Comparison of ENCODE assay signal across 1 cellular context in genomic region chr6:142301421-142302391, GRCh38.
TF ChIP-seq lines count a peak whose summit lies in the region.

Gene ADGRG6, plus strand, starts transcription at chr6:142302007. Its CDS starts 323 bp downstream, at chr6:142302330.

TF ChIP-seq in HEK293, 187 proteins besides CTCF, POLR2A, EP300 and RAD21 (continued from another document and continues in another):
- peak; percentile 57; the same call in 1 of the 2 replicates for TF ChIP-seq ZNF692 (tag by site-specific recombination; IDR thresholded peaks at IDR 0.05)
- 0 out of 2 replicates have a peak, but pooled peaks have one; percentile 21 for TF ChIP-seq ZNF449 (tag by site-specific recombination; IDR thresholded peaks at IDR 0.05)
- no peak for TF ChIP-seq ZNF701 (tag by site-specific recombination; IDR thresholded peaks at IDR 0.05)
- TF ChIP-seq ZNF843 (tag by site-specific recombination; IDR thresholded peaks at IDR 0.05), result 0 out of 2 replicates have a peak, but pooled peaks have one; percentile 39
- TF ChIP-seq KLF16 (tag by site-specific recombination; IDR thresholded peaks at IDR 0.05), result peak; percentile 81; the same call in 1 of the 2 replicates
- TF ChIP-seq ZNF747 (tag by site-specific recombination; IDR thresholded peaks at IDR 0.05), result no peak
- no peak for TF ChIP-seq BCL11A (tag by site-specific recombination; IDR thresholded peaks at IDR 0.05; ENCODE audit: low read depth)
- no peak for TF ChIP-seq ZNF626 (tag by site-specific recombination; IDR thresholded peaks at IDR 0.05)
- TF ChIP-seq KLF17 (tag by site-specific recombination; IDR thresholded peaks at IDR 0.05), result peak; percentile 69
- peak; percentile 87 for TF ChIP-seq ZNF501 (tag by site-specific recombination; IDR thresholded peaks at IDR 0.05)
- no peak for TF ChIP-seq ZNF24 (tag by site-specific recombination; IDR thresholded peaks at IDR 0.05)
- TF ChIP-seq ZFP37 (tag by site-specific recombination; IDR thresholded peaks at IDR 0.05), result peak; percentile 75; the same call in 1 of the 2 replicates
- no peak for TF ChIP-seq ZNF639 (tag by site-specific recombination; IDR thresholded peaks at IDR 0.05)
- TF ChIP-seq ZNF239 (tag by site-specific recombination; IDR thresholded peaks at IDR 0.05), result no peak
- no peak for TF ChIP-seq ZNF114 (tag by site-specific recombination; IDR thresholded peaks at IDR 0.05)
- TF ChIP-seq GLIS2 (tag by site-specific recombination; IDR thresholded peaks at IDR 0.05), result peak; percentile 99
- no peak for TF ChIP-seq ZNF560 (tag by site-specific recombination; IDR thresholded peaks at IDR 0.05; ENCODE audit: borderline replicate concordance)
- TF ChIP-seq FEZF1 (tag by site-specific recombination; IDR thresholded peaks at IDR 0.05), result no peak
- TF ChIP-seq ZNF341 (tag by site-specific recombination; IDR thresholded peaks at IDR 0.05; ENCODE audit: low read depth), result 0 out of 2 replicates have a peak, but pooled peaks have one; percentile 12
- no peak for TF ChIP-seq ZNF521 (tag by site-specific recombination; IDR thresholded peaks at IDR 0.05)
- TF ChIP-seq KLF7 (tag by site-specific recombination; IDR thresholded peaks at IDR 0.05; ENCODE audit: borderline replicate concordance), result peak; percentile 48; the same call in 1 of the 2 replicates
- TF ChIP-seq ZNF366 (tag by site-specific recombination; conservative IDR thresholded peaks at IDR 0.05), result 0 out of 2 replicates have a peak, but pooled peaks have one; percentile 17
- TF ChIP-seq ZBTB49 (tag by site-specific recombination; IDR thresholded peaks at IDR 0.05; ENCODE audit: low read depth), result no peak
- TF ChIP-seq TCF7L2 (IDR thresholded peaks at IDR 0.05; ENCODE audit: borderline replicate concordance, low read depth, low read length), result no peak
- 0 out of 2 replicates have a peak, but pooled peaks have one; percentile 5 for TF ChIP-seq PRDM4 (tag by site-specific recombination; IDR thresholded peaks at IDR 0.05)
- TF ChIP-seq ZBTB20 (tag by site-specific recombination; IDR thresholded peaks at IDR 0.05), result peak; percentile 91
- TF ChIP-seq ZNF26 (tag by site-specific recombination; IDR thresholded peaks at IDR 0.05), result no peak
- peak; percentile 79; the same call in 1 of the 2 replicates for TF ChIP-seq ZSCAN30 (tag by site-specific recombination; IDR thresholded peaks at IDR 0.05)
- TF ChIP-seq ZNF580 (tag by site-specific recombination; IDR thresholded peaks at IDR 0.05), result no peak
- peak; percentile 98 for TF ChIP-seq ZBTB26 (tag by site-specific recombination; optimal IDR thresholded peaks at IDR 0.05)
- peak; percentile 10; the same call in 1 of the 2 replicates for TF ChIP-seq WT1 (tag by site-specific recombination; IDR thresholded peaks at IDR 0.05)
- TF ChIP-seq ZNF335 (tag by site-specific recombination; conservative IDR thresholded peaks at IDR 0.05), result peak; percentile 93
- TF ChIP-seq ZFHX2 (tag by site-specific recombination; conservative IDR thresholded peaks at IDR 0.05), result peak; percentile 91
- no peak for TF ChIP-seq ZNF555 (tag by site-specific recombination; conservative IDR thresholded peaks at IDR 0.05)
- no peak for TF ChIP-seq ZNF514 (tag by site-specific recombination; IDR thresholded peaks at IDR 0.05)
- TF ChIP-seq SETDB1 (IDR thresholded peaks at IDR 0.05; ENCODE audit: insufficient read length, low read length), result no peak
- TF ChIP-seq ZNF354C (tag by site-specific recombination; IDR thresholded peaks at IDR 0.05; ENCODE audit: borderline replicate concordance, low read depth), result no peak
- TF ChIP-seq ZNF302 (tag by site-specific recombination; IDR thresholded peaks at IDR 0.05; ENCODE audit: low read depth), result no peak
- TF ChIP-seq SP7 (tag by site-specific recombination; IDR thresholded peaks at IDR 0.05), result peak; percentile 72
- TF ChIP-seq ZNF350 (tag by site-specific recombination; IDR thresholded peaks at IDR 0.05), result no peak
- TF ChIP-seq ELK4 (IDR thresholded peaks at IDR 0.05; ENCODE audit: borderline replicate concordance, low read depth, low read length), result no peak
- no peak for TF ChIP-seq ZSCAN4 (tag by site-specific recombination; IDR thresholded peaks at IDR 0.05)
- peak; percentile 31; the same call in 1 of the 2 replicates for TF ChIP-seq KLF9 (tag by site-specific recombination; IDR thresholded peaks at IDR 0.05; ENCODE audit: low read depth)
